14 cellular contexts compared by ENCODE assay signal in genomic region chr5:112733586-112733985, GRCh38. TPM values are rescaled to one million over a fixed set of nuclear protein-coding genes. Genes with fewer than 3 reads are reported as not detected.
A peak's percentile ranks its signal among the peaks of the same experiment; 100 is the strongest.
DNase-seq lines count a peak whose midpoint lies in the region; ATAC-seq, FAIRE-seq and TF ChIP-seq lines count a peak whose summit lies in the region.
"Had no signal": no experiment of that assay in that cellular context is flagged by ENCODE, and none has a peak within 500 bp of the region (broad histone marks: within the 10 kb centered on the region; RNA-seq: fewer than 3 reads in every experiment).

No MANE protein-coding gene starts in this region.

- H4K20me1 ChIP-seq in astrocyte (ENCODE audit: insufficient read depth, low read length) (peaks cover 6% of the 10 kb centered on the region), neural progenitor cell (ENCODE audit: low read depth) (peaks cover 65% of the 10 kb centered on the region)

- DNase-seq in EL, result peak; percentile 31
- no peak for DNase-seq in astrocyte (ENCODE audit: low read depth)
- DNase-seq in fibroblast of mammary gland (ENCODE audit: low read depth), result peak; percentile 6
- no peak for DNase-seq in neural progenitor cell (ENCODE audit: low spot score)
- no peak for DNase-seq in activated naive CD4-positive, alpha-beta T cell treated with anti-CD3 and anti-CD28 coated beads, Interleukin-2, amount 50 U/mL, for 72 hours (ENCODE audit: low spot score in 2 of 2)
- DNase-seq in activated effector memory CD4-positive, alpha-beta T cell treated with Interleukin-2 at 50 U/mL for 16 hours, result no peak
- DNase-seq in NCI-H510A treated with DMSO at 0.1 percent for 48 hours (lab: John Stamatoyannopoulos, UW), result no peak
- DNase-seq: ACHN; CD4-positive, CD25-positive, alpha-beta regulatory T cell; DMS53; HCEC 1CT had no signal

- H3K4me3 Mint-ChIP-seq in astrocyte (ENCODE audit: unreplicated experiment) (no peak overlapping the region), neural progenitor cell (no peak overlapping the region)
- H3K4me3 Mint-ChIP-seq: CD4-positive, CD25-positive, alpha-beta regulatory T cell had no signal

- H3K27ac Mint-ChIP-seq in astrocyte (ENCODE audit: unreplicated experiment) (no peak overlapping the region), neural progenitor cell (no peak overlapping the region)
- H3K27ac Mint-ChIP-seq in activated naive CD4-positive, alpha-beta T cell treated with anti-CD3 and anti-CD28 coated beads, Interleukin-2, amount 50 U/mL, for 72 hours, result no peak overlapping the region
- H3K27ac Mint-ChIP-seq: CD4-positive, CD25-positive, alpha-beta regulatory T cell had no signal

- CTCF ChIA-PET in HEK293 (lab: Yijun Ruan, JAX), result interaction anchor here (0.7 to 4.2 kb wide), 2 partner anchors 24 to 182 kb away, joined by 3 to 16 read pairs; no protein-coding TSS in a partner anchor

- H3K4me1 ChIP-seq in HEK293 (ENCODE audit: control insufficient read depth, insufficient read depth, low read length), result peaks cover 6% of the 10 kb centered on the region
- peaks cover 16% of the 10 kb centered on the region for H3K4me1 ChIP-seq in astrocyte (ENCODE audit: insufficient read depth, low read length)
- peaks cover 12% of the 10 kb centered on the region for H3K4me1 ChIP-seq in neural progenitor cell

- no peak for ATAC-seq in activated naive CD4-positive, alpha-beta T cell treated with anti-CD3 and anti-CD28 coated beads, Interleukin-2, amount 50 U/mL, for 72 hours
- ATAC-seq: GM12878 had no signal

- no peaks in the 10 kb centered on the region for H3K27me3 Mint-ChIP-seq in astrocyte (ENCODE audit: low read depth, unreplicated experiment)
- peaks cover 2% of the 10 kb centered on the region for H3K27me3 Mint-ChIP-seq in neural progenitor cell (ENCODE audit: insufficient read depth, low read depth)
- H3K27me3 Mint-ChIP-seq: CD4-positive, CD25-positive, alpha-beta regulatory T cell had no signal

- TF ChIP-seq CTCF in HEK293 (tag by site-specific recombination; IDR thresholded peaks at IDR 0.05) (no peak), astrocyte (IDR thresholded peaks at IDR 0.05; ENCODE audit: insufficient read depth, low read depth, low read length) (no peak), fibroblast of mammary gland (conservative IDR thresholded peaks at IDR 0.05; ENCODE audit: control insufficient read depth, insufficient read depth, low read depth, low read length) (no peak), neural progenitor cell (IDR thresholded peaks at IDR 0.05) (no peak)

- H3K4me3 ChIP-seq in HEK293 (ENCODE audit: low read depth, low read length), result no peak overlapping the region
- H3K4me3 ChIP-seq in astrocyte (ENCODE audit: insufficient read depth, low read depth, low read length), result no peak overlapping the region
- H3K4me3 ChIP-seq in fibroblast of mammary gland (ENCODE audit: control insufficient read depth, low read depth, low read length), result no peak overlapping the region
- H3K4me3 ChIP-seq in neural progenitor cell, result no peak overlapping the region
- H3K4me3 ChIP-seq: BLaER1 treated with 17β-estradiol and CSF1 and Interleukin-3, amounts not matched to agents 10 nM and 100 nM; GM12878 had no signal

- H3K27ac ChIP-seq in HEK293 (ENCODE audit: extremely low read depth, low read depth, low read length), result no peak overlapping the region
- no peak overlapping the region for H3K27ac ChIP-seq in astrocyte (ENCODE audit: low read depth, low read length)
- no peak overlapping the region for H3K27ac ChIP-seq in neural progenitor cell
- H3K27ac ChIP-seq: BLaER1 treated with 17β-estradiol and CSF1 and Interleukin-3, amounts not matched to agents 10 nM and 100 nM had no signal

- H3K9ac ChIP-seq in astrocyte (ENCODE audit: low read length) (no peak overlapping the region), neural progenitor cell (no peak overlapping the region)
- H3K9ac ChIP-seq: BLaER1 treated with 17β-estradiol and CSF1 and Interleukin-3, amounts not matched to agents 10 nM and 100 nM had no signal

- no peaks in the 10 kb centered on the region for H3K36me3 Mint-ChIP-seq in astrocyte (ENCODE audit: low read depth, unreplicated experiment)
- no peaks in the 10 kb centered on the region for H3K36me3 Mint-ChIP-seq in neural progenitor cell
- H3K36me3 Mint-ChIP-seq in activated naive CD4-positive, alpha-beta T cell treated with anti-CD3 and anti-CD28 coated beads, Interleukin-2, amount 50 U/mL, for 72 hours, result peaks cover 0 to 10% of the 10 kb centered on the region in 2 donors

- FAIRE-seq in astrocyte (lab: Jason Lieb, UNC), result peak; percentile 26
- FAIRE-seq: GM12878 had no signal

- H3K4me2 ChIP-seq in astrocyte (ENCODE audit: low read length), result no peak overlapping the region
- no peak overlapping the region for H3K4me2 ChIP-seq in neural progenitor cell
- H3K4me2 ChIP-seq: BLaER1 treated with 17β-estradiol and CSF1 and Interleukin-3, amounts not matched to agents 10 nM and 100 nM had no signal

- H2AFZ ChIP-seq in astrocyte (ENCODE audit: low read depth, low read length) (no peak overlapping the region), neural progenitor cell (replicated peaks) (no peak overlapping the region)

- H3K36me3 ChIP-seq in HEK293 (ENCODE audit: control insufficient read depth in 2 of 2, insufficient read depth in 1 of 2, low read length in 2 of 2), result no peaks in the 10 kb centered on the region
- no peaks in the 10 kb centered on the region for H3K36me3 ChIP-seq in astrocyte (ENCODE audit: insufficient read depth, low read length)
- H3K36me3 ChIP-seq in neural progenitor cell, result no peaks in the 10 kb centered on the region

- peaks cover 18% of the 10 kb centered on the region for H3F3A ChIP-seq in neural progenitor cell (ENCODE audit: low read depth)

- POLR2A ChIA-PET in HEK293 (lab: Yijun Ruan, JAX), result no interaction called here

- H3K9me3 Mint-ChIP-seq in astrocyte (ENCODE audit: unreplicated experiment) (no peaks in the 10 kb centered on the region), neural progenitor cell (no peaks in the 10 kb centered on the region)
- H3K9me3 Mint-ChIP-seq in activated naive CD4-positive, alpha-beta T cell treated with anti-CD3 and anti-CD28 coated beads, Interleukin-2, amount 50 U/mL, for 72 hours, result no peaks in the 10 kb centered on the region
- H3K9me3 Mint-ChIP-seq: CD4-positive, CD25-positive, alpha-beta regulatory T cell had no signal

- H3K27me3 ChIP-seq in astrocyte (ENCODE audit: insufficient read depth, low read length), result no peaks in the 10 kb centered on the region
- H3K27me3 ChIP-seq in neural progenitor cell, result no peaks in the 10 kb centered on the region
- H3K27me3 ChIP-seq: BLaER1 treated with 17β-estradiol and CSF1 and Interleukin-3, amounts not matched to agents 10 nM and 100 nM had no signal

- H3K9me3 ChIP-seq in HEK293 (ENCODE audit: control insufficient read depth, insufficient read depth, low read depth, low read length) (no peaks in the 10 kb centered on the region), astrocyte (ENCODE audit: insufficient read depth, low read depth, low read length) (no peaks in the 10 kb centered on the region), neural progenitor cell (ENCODE audit: low read depth) (no peaks in the 10 kb centered on the region)
- H3K9me3 ChIP-seq: BLaER1 treated with 17β-estradiol and CSF1 and Interleukin-3, amounts not matched to agents 10 nM and 100 nM had no signal

- H3K4me1 Mint-ChIP-seq in astrocyte (ENCODE audit: low read depth, unreplicated experiment) (peaks cover 6% of the 10 kb centered on the region), neural progenitor cell (peaks cover 14% of the 10 kb centered on the region)

- H3K79me2 ChIP-seq in astrocyte (ENCODE audit: insufficient read depth, low read length) (peaks cover 52% of the 10 kb centered on the region), neural progenitor cell (ENCODE audit: low read depth) (peaks cover 80% of the 10 kb centered on the region)

TF ChIP-seq in HEK293, 187 proteins besides CTCF, POLR2A, EP300 and RAD21 (continues in another document):
- TF ChIP-seq ZSCAN5A (tag by site-specific recombination; IDR thresholded peaks at IDR 0.05) (no peak), ZFP69B (tag by site-specific recombination; IDR thresholded peaks at IDR 0.05) (no peak), PRDM1 (tag by site-specific recombination; IDR thresholded peaks at IDR 0.05) (no peak), ZNF704 (tag by site-specific recombination; IDR thresholded peaks at IDR 0.05) (no peak), PRDM6 (tag by site-specific recombination; IDR thresholded peaks at IDR 0.05) (peak; percentile 32; the same call in 1 of the 2 replicates)

RNA-seq across cellular contexts. Expression of gene APC, which starts 4.1 kb away (rescaled TPM):
- 53.9 and 54.6 TPM in 2 replicates for total RNA-seq in astrocyte
- 39.7 and 51.7 TPM in 2 replicates for total RNA-seq in neural progenitor cell (ENCODE audit: low replicate concordance)
- total RNA-seq in activated naive CD4-positive, alpha-beta T cell treated with anti-CD3 and anti-CD28 coated beads, Interleukin-2, amount 50 U/mL, for 72 hours, result 10 to 100 TPM; 17.4 to 24.5 TPM

Comparison
In these comparisons a context has a peak if more than half of its experiments do, and no peak if none do; other contexts are left out.
1. DNase-seq: peak in EL (single experiment) and fibroblast of mammary gland (single experiment); none in astrocyte (single experiment), neural progenitor cell (single experiment), activated naive CD4-positive, alpha-beta T cell treated with anti-CD3 and anti-CD28 coated beads, Interleukin-2, amount 50 U/mL, for 72 hours (0 of 2), activated effector memory CD4-positive, alpha-beta T cell treated with Interleukin-2 at 50 U/mL for 16 hours (single experiment) and NCI-H510A treated with DMSO at 0.1 percent for 48 hours (single experiment).